In the genomic region with DNA sequence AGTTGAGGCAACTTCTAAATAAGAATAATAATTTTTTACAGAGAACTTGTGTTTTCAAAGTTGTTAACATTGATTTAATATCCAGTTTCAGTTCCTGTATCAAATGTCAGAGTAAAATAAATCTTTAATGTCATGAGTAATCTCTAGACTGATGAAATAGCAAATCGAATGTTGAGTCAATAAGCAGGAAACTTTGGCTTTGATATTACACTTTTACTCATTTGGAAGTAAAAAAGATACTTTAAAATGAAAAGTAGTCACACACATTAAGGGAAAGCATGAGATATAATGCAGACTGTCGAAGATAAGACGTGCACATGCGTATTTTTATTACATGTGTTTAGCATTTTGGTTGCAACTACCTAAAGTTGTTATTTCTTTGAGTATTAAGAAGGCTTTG, we compare ENCODE assay signal across 1 cellular context.
TF ChIP-seq lines count a peak whose summit lies in the region.

No MANE protein-coding gene starts in this region.

TF ChIP-seq in GM12878, 131 proteins besides CTCF, POLR2A, EP300 and RAD21 (continued from another document):
- TF ChIP-seq USF2 (IDR thresholded peaks at IDR 0.05; ENCODE audit: borderline replicate concordance, low read depth, low read length) (no peak), MTA2 (IDR thresholded peaks at IDR 0.05; ENCODE audit: low read depth) (0 out of 2 replicates have a peak, but pooled peaks have one; percentile 38), STAT1 (conservative IDR thresholded peaks at IDR 0.05) (no peak), FOXK2 (IDR thresholded peaks at IDR 0.05) (no peak), USF1 (IDR thresholded peaks at IDR 0.05; ENCODE audit: borderline replicate concordance, extremely low read length, insufficient read depth, low read depth, low read length) (no peak), SREBF1 (IDR thresholded peaks at IDR 0.05; ENCODE audit: low read length) (no peak), NRF1 (conservative IDR thresholded peaks at IDR 0.05; ENCODE audit: low read depth, low read length) (no peak), CREM (IDR thresholded peaks at IDR 0.05; ENCODE audit: low read depth) (no peak), BHLHE40 (IDR thresholded peaks at IDR 0.05; ENCODE audit: borderline replicate concordance in 1 of 2, low read depth in 2 of 2, low read length in 1 of 2) (no peak), IRF4 (IDR thresholded peaks at IDR 0.05; ENCODE audit: low read depth, low read length) (no peak), SPI1 (IDR thresholded peaks at IDR 0.05; ENCODE audit: borderline replicate concordance, insufficient read depth, low read depth, low read length) (peak; percentile 47; the same call in 1 of the 2 replicates), SRF (IDR thresholded peaks at IDR 0.05; ENCODE audit: low read depth in 2 of 2, low read length in 2 of 2) (no peak)
- TF ChIP-seq, protein P1, sequence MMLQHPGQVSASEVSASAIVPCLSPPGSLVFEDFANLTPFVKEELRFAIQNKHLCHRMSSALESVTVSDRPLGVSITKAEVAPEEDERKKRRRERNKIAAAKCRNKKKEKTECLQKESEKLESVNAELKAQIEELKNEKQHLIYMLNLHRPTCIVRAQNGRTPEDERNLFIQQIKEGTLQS (IDR thresholded peaks at IDR 0.05; ENCODE audit: borderline replicate concordance, extremely low read depth, low read depth, low read length), result no peak
- TF ChIP-seq, protein P2, sequence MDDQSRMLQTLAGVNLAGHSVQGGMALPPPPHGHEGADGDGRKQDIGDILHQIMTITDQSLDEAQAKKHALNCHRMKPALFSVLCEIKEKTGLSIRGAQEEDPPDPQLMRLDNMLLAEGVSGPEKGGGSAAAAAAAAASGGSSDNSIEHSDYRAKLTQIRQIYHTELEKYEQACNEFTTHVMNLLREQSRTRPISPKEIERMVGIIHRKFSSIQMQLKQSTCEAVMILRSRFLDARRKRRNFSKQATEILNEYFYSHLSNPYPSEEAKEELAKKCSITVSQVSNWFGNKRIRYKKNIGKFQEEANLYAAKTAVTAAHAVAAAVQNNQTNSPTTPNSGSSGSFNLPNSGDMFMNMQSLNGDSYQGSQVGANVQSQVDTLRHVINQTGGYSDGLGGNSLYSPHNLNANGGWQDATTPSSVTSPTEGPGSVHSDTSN (IDR thresholded peaks at IDR 0.05; ENCODE audit: insufficient replicate concordance, low read depth, low read length), result no peak
